Comparison of ENCODE assay signal across 8 cellular contexts in genomic region chr5:95646569-95647330, GRCh38. TPM values are rescaled to one million over a fixed set of nuclear protein-coding genes. Genes with fewer than 3 reads are reported as not detected.
A peak's percentile ranks its signal among the peaks of the same experiment; 100 is the strongest.
DNase-seq lines count a peak whose midpoint lies in the region; ATAC-seq lines count a peak whose summit lies in the region.

Gene RFESD (plus strand): TSS chr5:95646777. CDS start chr5:95652272, 5,495 bp downstream.

- CTCF ChIA-PET in activated CD4-positive, alpha-beta T cell treated with anti-CD3 and anti-CD28 coated beads for 36 hours (lab: Charles Lee), result interaction anchor here (0.7 to 5.9 kb wide), 15 partner anchors 9 to 482 kb away, joined by 3 to 39 read pairs (median 3); partner anchors contain the start of gene ARSK

- peak within 1 kb of the TSS; percentile 87 for H3K27ac Mint-ChIP-seq in activated CD4-positive, alpha-beta T cell treated with anti-CD3 and anti-CD28 coated beads for 36 hours

- no peaks in the 10 kb centered on the region for H3K27me3 Mint-ChIP-seq in activated CD4-positive, alpha-beta T cell treated with anti-CD3 and anti-CD28 coated beads for 36 hours

- H3K27ac ChIP-seq in cingulate gyrus (ENCODE audit: low read depth, low read length), result peak within 1 kb of the TSS; percentile 93

- peaks cover 42% of the 10 kb centered on the region for H3K4me1 Mint-ChIP-seq in activated CD4-positive, alpha-beta T cell treated with anti-CD3 and anti-CD28 coated beads for 36 hours

- DNase-seq in AML-193 (lab: John Stamatoyannopoulos, UW), result peak; percentile 95 to 96
- peak; percentile 68 for DNase-seq in NCI-H345 treated with DMSO at 0.1 percent for 48 hours (lab: John Stamatoyannopoulos, UW; ENCODE audit: unreplicated experiment)
- peak; percentile 98 for DNase-seq in activated CD4-positive, alpha-beta T cell treated with anti-CD3 and anti-CD28 coated beads for 36 hours
- peak; percentile 88 for DNase-seq in kidney glomerular epithelial cell (lab: John Stamatoyannopoulos, UW)
- DNase-seq in stimulated activated CD4-positive, alpha-beta T cell treated with anti-CD3 and anti-CD28 coated beads, Interleukin-15, amount 100 ng/mL, for 48 hours (ENCODE audit: low read depth in 2 of 2), result peak; percentile 94 to 95

- H3K36me3 Mint-ChIP-seq in activated CD4-positive, alpha-beta T cell treated with anti-CD3 and anti-CD28 coated beads for 36 hours (ENCODE audit: low read depth), result no peaks in the 10 kb centered on the region

- peak within 1 kb of the TSS; percentile 79 for H3K4me3 Mint-ChIP-seq in activated CD4-positive, alpha-beta T cell treated with anti-CD3 and anti-CD28 coated beads for 36 hours

- POLR2A ChIA-PET in activated CD4-positive, alpha-beta T cell treated with anti-CD3 and anti-CD28 coated beads for 36 hours (lab: Charles Lee), result interaction anchor here (0.6 to 1.4 kb wide), 7 partner anchors 15 to 619 kb away, joined by 3 to 5 read pairs (median 5); partner anchors contain the start of genes ARSK, RHOBTB3 and SKIC3

- intact Hi-C loops in activated CD4-positive, alpha-beta T cell treated with anti-CD3 and anti-CD28 coated beads for 36 hours (cut with DNase I, micrococcal nuclease), result loop anchor here (1.0 to 10.0 kb wide), 14 partner anchors 14 to 1016 kb away; partner anchors contain the start of genes ARSK (in 2 of the 2), GLRX (in 2 of the 2), CAST (in 1 of the 2) and GPR150 (in 1 of the 2)

- no peaks in the 10 kb centered on the region for H3K9me3 Mint-ChIP-seq in activated CD4-positive, alpha-beta T cell treated with anti-CD3 and anti-CD28 coated beads for 36 hours (ENCODE audit: low read depth)

- ATAC-seq in GM19035 (IDR thresholded peaks at IDR 0.05; ENCODE audit: unreplicated experiment), result peak; percentile 97
- ATAC-seq in HG03342 (IDR thresholded peaks at IDR 0.05; ENCODE audit: unreplicated experiment), result peak; percentile 97
- ATAC-seq in activated CD4-positive, alpha-beta T cell treated with anti-CD3 and anti-CD28 coated beads for 36 hours, result peak; percentile 92

RNA-seq across cellular contexts. Expression of gene RFESD, which starts in this region (rescaled TPM):
- total RNA-seq in activated CD4-positive, alpha-beta T cell treated with anti-CD3 and anti-CD28 coated beads for 36 hours, result 1 to 10 TPM; 4.1 to 9.2 TPM

Comparison
In these comparisons a context has a peak if more than half of its experiments do, and no peak if none do; other contexts are left out.
1. Peak in every context shown above with its lines: DNase-seq, ATAC-seq and H3K27ac ChIP-seq.